In genomic region chr2:223860809-223861738, GRCh38 we compare ENCODE assay signal across 10 cellular contexts. TPM values are rescaled to one million over a fixed set of nuclear protein-coding genes. Genes with fewer than 3 reads are reported as not detected.
DNase-seq lines count a peak whose midpoint lies in the region; ATAC-seq and TF ChIP-seq lines count a peak whose summit lies in the region.
"Had no signal": no experiment of that assay in that cellular context is flagged by ENCODE, and none has a peak within 500 bp of the region (broad histone marks: within the 10 kb centered on the region; RNA-seq: fewer than 3 reads in every experiment).

No MANE protein-coding gene starts in this region.

- ATAC-seq in omental fat pad (ENCODE audit: low FRiP score) (peak; percentile 79), GM19328 (IDR thresholded peaks at IDR 0.05; ENCODE audit: unreplicated experiment) (no peak)
- no peak for ATAC-seq in stimulated activated naive CD8-positive, alpha-beta T cell treated with anti-CD3 and anti-CD28 coated beads, Interleukin-15, Interleukin-2, amounts not matched to agents 100 U/mL and 50 U/mL, for 24 hours

- H3K9me3 ChIP-seq in esophagus squamous epithelium (no peaks in the 10 kb centered on the region), suprapubic skin (no peaks in the 10 kb centered on the region)
- H3K9me3 ChIP-seq: upper lobe of left lung had no signal

- DNase-seq in EL (peak; percentile 86), RKO (ENCODE audit: low spot score) (peak; percentile 69), esophagus squamous epithelium (lab: John Stamatoyannopoulos, UW) (no peak), omental fat pad (ENCODE audit: low spot score) (no peak), suprapubic skin (ENCODE audit: low spot score in 2 of 2) (no peak), NCI-H2107 treated with DMSO at 0.1 percent for 48 hours (lab: John Stamatoyannopoulos, UW; ENCODE audit: unreplicated experiment) (no peak)
- no peak for DNase-seq in stimulated activated naive CD8-positive, alpha-beta T cell treated with anti-CD3 and anti-CD28 coated beads, Interleukin-15, Interleukin-2, amounts not matched to agents 100 U/mL and 50 U/mL, for 24 hours
- DNase-seq: activated CD8-positive, alpha-beta memory T cell treated with anti-CD3 and anti-CD28 coated beads, Interleukin-2, amount 50 U/mL, for 4 hours; upper lobe of left lung had no signal

- intact Hi-C loops in esophagus squamous epithelium (cut with DNase I): no loop called here

- H3K27me3 ChIP-seq in esophagus squamous epithelium: no peaks in the 10 kb centered on the region
- no peaks in the 10 kb centered on the region for H3K27me3 ChIP-seq in suprapubic skin
- H3K27me3 ChIP-seq: upper lobe of left lung had no signal

- H3K27ac ChIP-seq in esophagus squamous epithelium (peak overlapping the region; percentile 4 to 41 (median 16)), suprapubic skin (no peak overlapping the region)

- H3K4me1 ChIP-seq in esophagus squamous epithelium (peaks cover 0 to 14% (median 4%) of the 10 kb centered on the region in 3 donors), suprapubic skin (no peaks in the 10 kb centered on the region)
- H3K4me1 ChIP-seq: upper lobe of left lung had no signal

- no peak for TF ChIP-seq CTCF in esophagus squamous epithelium (IDR thresholded peaks at IDR 0.05)
- TF ChIP-seq CTCF in omental fat pad (IDR thresholded peaks at IDR 0.05): no peak
- TF ChIP-seq CTCF in suprapubic skin (IDR thresholded peaks at IDR 0.05): no peak

- H3K36me3 ChIP-seq in esophagus squamous epithelium (no peaks in the 10 kb centered on the region), suprapubic skin (no peaks in the 10 kb centered on the region)
- H3K36me3 ChIP-seq: upper lobe of left lung had no signal

- no peak for TF ChIP-seq POLR2A in esophagus squamous epithelium (IDR thresholded peaks at IDR 0.05)
- TF ChIP-seq POLR2A in suprapubic skin (IDR thresholded peaks at IDR 0.05): no peak

- no peak for TF ChIP-seq EP300 in suprapubic skin (IDR thresholded peaks at IDR 0.05)

- WGBS in esophagus squamous epithelium, 2 donors: 22 to 58% methylated on average over 3 to 5 of the region's 5 CpGs
- WGBS in suprapubic skin: 82% methylated on average over 5 of the region's 5 CpGs

- H3K4me3 ChIP-seq in esophagus squamous epithelium: no peak overlapping the region
- H3K4me3 ChIP-seq in suprapubic skin: no peak overlapping the region
- H3K4me3 ChIP-seq: upper lobe of left lung had no signal

RNA-seq across cellular contexts. Expression of gene AP1S3, which starts 23.7 kb away (rescaled TPM):
- total RNA-seq in esophagus squamous epithelium: 10 to 100 TPM; 11.3 to 27.4 (median 15.6) TPM
- total RNA-seq in omental fat pad: 10 to 100 TPM in 1 of 4 donors, 1 to 10 TPM in 2, not detected in 1; 1.6 to 16.2 (median 4.9) TPM
- total RNA-seq in suprapubic skin: 1 to 10 TPM in 3 of 4 donors, under 1 TPM in 1; 0.72 to 8.4 (median 3.1) TPM

Comparison
In these comparisons a context has a peak if more than half of its experiments do, and no peak if none do; other contexts are left out.
1. DNase-seq: peak in EL (single experiment) and RKO (single experiment); none in esophagus squamous epithelium (single experiment), omental fat pad (single experiment), suprapubic skin (0 of 2), stimulated activated naive CD8-positive, alpha-beta T cell treated with anti-CD3 and anti-CD28 coated beads, Interleukin-15, Interleukin-2, amounts not matched to agents 100 U/mL and 50 U/mL, for 24 hours (single experiment) and NCI-H2107 treated with DMSO at 0.1 percent for 48 hours (single experiment).